ENCODE assay signal across 1 cellular context in genomic region chr11:115528217-115528616, GRCh38.
TF ChIP-seq lines count a peak whose summit lies in the region.

No MANE protein-coding gene starts in this region.

TF ChIP-seq in HepG2, 621 proteins besides CTCF, POLR2A, EP300 and RAD21:
- TF ChIP-seq, protein P1, sequence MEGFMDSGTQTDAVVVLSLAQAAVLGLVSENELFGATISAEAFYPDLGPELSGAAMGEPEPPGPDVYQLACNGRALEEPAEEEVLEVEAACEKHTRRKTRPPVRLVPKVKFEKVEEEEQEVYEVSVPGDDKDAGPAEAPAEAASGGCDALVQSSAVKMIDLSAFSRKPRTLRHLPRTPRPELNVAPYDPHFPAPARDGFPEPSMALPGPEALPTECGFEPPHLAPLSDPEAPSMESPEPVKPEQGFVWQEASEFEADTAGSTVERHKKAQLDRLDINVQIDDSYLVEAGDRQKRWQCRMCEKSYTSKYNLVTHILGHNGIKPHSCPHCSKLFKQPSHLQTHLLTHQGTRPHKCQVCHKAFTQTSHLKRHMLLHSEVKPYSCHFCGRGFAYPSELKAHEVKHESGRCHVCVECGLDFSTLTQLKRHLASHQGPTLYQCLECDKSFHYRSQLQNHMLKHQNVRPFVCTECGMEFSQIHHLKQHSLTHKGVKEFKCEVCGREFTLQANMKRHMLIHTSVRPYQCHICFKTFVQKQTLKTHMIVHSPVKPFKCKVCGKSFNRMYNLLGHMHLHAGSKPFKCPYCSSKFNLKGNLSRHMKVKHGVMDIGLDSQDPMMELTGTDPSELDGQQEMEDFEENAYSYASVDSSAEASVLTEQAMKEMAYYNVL (CRISPR knock-in tag; IDR thresholded peaks at IDR 0.05; ENCODE audit: borderline replicate concordance), result no peak
- TF ChIP-seq ZNF629 (CRISPR knock-in tag; conservative IDR thresholded peaks at IDR 0.05) (no peak), KMT2B (CRISPR knock-in tag; IDR thresholded peaks at IDR 0.05) (no peak), ZFP82 (CRISPR knock-in tag; IDR thresholded peaks at IDR 0.05; ENCODE audit: borderline replicate concordance) (no peak), ZBTB7B (CRISPR knock-in tag; IDR thresholded peaks at IDR 0.05) (no peak), ZNF770 (CRISPR knock-in tag; IDR thresholded peaks at IDR 0.05) (no peak), CEBPZ (IDR thresholded peaks at IDR 0.05; ENCODE audit: low read length) (no peak), U2AF2 (IDR thresholded peaks at IDR 0.05; ENCODE audit: low read depth, low read length) (no peak), ZNF670 (CRISPR knock-in tag; IDR thresholded peaks at IDR 0.05; ENCODE audit: borderline replicate concordance) (no peak), ZNF460 (CRISPR knock-in tag; IDR thresholded peaks at IDR 0.05; ENCODE audit: borderline replicate concordance) (no peak), ZNF234 (CRISPR knock-in tag; conservative IDR thresholded peaks at IDR 0.05) (no peak), NPAS2 (CRISPR knock-in tag; IDR thresholded peaks at IDR 0.05; ENCODE audit: borderline replicate concordance) (no peak), ZNF432 (CRISPR knock-in tag; IDR thresholded peaks at IDR 0.05; ENCODE audit: borderline replicate concordance) (no peak), ZBTB38 (CRISPR knock-in tag; IDR thresholded peaks at IDR 0.05) (no peak), ZNF317 (CRISPR knock-in tag; IDR thresholded peaks at IDR 0.05) (no peak), ELF1 (CRISPR knock-in tag; IDR thresholded peaks at IDR 0.05) (no peak), HNF1A (IDR thresholded peaks at IDR 0.05; ENCODE audit: low read depth) (no peak), HNF1A (CRISPR knock-in tag; IDR thresholded peaks at IDR 0.05; ENCODE audit: borderline replicate concordance) (no peak), GZF1 (CRISPR knock-in tag; IDR thresholded peaks at IDR 0.05) (no peak), ZNF3 (CRISPR knock-in tag; IDR thresholded peaks at IDR 0.05) (no peak)
- TF ChIP-seq, protein P2, sequence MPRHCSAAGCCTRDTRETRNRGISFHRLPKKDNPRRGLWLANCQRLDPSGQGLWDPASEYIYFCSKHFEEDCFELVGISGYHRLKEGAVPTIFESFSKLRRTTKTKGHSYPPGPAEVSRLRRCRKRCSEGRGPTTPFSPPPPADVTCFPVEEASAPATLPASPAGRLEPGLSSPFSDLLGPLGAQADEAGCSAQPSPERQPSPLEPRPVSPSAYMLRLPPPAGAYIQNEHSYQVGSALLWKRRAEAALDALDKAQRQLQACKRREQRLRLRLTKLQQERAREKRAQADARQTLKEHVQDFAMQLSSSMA (CRISPR knock-in tag; IDR thresholded peaks at IDR 0.05), result no peak
TF ChIP-seq in HepG2: peak in this region for 0.
